1 cellular context compared by ENCODE assay signal in the genomic region with DNA sequence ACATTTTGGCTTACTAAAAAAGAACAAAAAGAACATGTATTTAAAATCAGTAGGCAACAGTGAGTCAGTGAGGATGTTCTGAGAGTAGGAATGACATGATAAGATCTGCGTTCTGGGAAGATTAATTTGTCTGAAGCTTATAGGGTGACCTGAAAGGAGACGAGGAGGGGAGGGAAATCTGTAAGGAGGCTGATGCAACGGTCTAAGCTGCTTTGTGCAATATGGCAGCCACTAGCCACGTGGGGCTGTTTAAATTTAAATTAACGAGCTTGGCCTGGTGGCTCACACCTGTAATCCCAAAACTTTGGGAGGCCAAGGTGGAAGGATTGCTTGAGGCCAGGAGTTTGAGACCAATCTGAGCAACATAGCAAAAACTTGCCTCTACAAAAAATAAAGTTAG.
TF ChIP-seq lines count a peak whose summit lies in the region.

No MANE protein-coding gene starts in this region.

TF ChIP-seq in GM23338, 12 proteins besides CTCF, POLR2A, EP300 and RAD21 (continued from another document):
- TF ChIP-seq, protein P1, sequence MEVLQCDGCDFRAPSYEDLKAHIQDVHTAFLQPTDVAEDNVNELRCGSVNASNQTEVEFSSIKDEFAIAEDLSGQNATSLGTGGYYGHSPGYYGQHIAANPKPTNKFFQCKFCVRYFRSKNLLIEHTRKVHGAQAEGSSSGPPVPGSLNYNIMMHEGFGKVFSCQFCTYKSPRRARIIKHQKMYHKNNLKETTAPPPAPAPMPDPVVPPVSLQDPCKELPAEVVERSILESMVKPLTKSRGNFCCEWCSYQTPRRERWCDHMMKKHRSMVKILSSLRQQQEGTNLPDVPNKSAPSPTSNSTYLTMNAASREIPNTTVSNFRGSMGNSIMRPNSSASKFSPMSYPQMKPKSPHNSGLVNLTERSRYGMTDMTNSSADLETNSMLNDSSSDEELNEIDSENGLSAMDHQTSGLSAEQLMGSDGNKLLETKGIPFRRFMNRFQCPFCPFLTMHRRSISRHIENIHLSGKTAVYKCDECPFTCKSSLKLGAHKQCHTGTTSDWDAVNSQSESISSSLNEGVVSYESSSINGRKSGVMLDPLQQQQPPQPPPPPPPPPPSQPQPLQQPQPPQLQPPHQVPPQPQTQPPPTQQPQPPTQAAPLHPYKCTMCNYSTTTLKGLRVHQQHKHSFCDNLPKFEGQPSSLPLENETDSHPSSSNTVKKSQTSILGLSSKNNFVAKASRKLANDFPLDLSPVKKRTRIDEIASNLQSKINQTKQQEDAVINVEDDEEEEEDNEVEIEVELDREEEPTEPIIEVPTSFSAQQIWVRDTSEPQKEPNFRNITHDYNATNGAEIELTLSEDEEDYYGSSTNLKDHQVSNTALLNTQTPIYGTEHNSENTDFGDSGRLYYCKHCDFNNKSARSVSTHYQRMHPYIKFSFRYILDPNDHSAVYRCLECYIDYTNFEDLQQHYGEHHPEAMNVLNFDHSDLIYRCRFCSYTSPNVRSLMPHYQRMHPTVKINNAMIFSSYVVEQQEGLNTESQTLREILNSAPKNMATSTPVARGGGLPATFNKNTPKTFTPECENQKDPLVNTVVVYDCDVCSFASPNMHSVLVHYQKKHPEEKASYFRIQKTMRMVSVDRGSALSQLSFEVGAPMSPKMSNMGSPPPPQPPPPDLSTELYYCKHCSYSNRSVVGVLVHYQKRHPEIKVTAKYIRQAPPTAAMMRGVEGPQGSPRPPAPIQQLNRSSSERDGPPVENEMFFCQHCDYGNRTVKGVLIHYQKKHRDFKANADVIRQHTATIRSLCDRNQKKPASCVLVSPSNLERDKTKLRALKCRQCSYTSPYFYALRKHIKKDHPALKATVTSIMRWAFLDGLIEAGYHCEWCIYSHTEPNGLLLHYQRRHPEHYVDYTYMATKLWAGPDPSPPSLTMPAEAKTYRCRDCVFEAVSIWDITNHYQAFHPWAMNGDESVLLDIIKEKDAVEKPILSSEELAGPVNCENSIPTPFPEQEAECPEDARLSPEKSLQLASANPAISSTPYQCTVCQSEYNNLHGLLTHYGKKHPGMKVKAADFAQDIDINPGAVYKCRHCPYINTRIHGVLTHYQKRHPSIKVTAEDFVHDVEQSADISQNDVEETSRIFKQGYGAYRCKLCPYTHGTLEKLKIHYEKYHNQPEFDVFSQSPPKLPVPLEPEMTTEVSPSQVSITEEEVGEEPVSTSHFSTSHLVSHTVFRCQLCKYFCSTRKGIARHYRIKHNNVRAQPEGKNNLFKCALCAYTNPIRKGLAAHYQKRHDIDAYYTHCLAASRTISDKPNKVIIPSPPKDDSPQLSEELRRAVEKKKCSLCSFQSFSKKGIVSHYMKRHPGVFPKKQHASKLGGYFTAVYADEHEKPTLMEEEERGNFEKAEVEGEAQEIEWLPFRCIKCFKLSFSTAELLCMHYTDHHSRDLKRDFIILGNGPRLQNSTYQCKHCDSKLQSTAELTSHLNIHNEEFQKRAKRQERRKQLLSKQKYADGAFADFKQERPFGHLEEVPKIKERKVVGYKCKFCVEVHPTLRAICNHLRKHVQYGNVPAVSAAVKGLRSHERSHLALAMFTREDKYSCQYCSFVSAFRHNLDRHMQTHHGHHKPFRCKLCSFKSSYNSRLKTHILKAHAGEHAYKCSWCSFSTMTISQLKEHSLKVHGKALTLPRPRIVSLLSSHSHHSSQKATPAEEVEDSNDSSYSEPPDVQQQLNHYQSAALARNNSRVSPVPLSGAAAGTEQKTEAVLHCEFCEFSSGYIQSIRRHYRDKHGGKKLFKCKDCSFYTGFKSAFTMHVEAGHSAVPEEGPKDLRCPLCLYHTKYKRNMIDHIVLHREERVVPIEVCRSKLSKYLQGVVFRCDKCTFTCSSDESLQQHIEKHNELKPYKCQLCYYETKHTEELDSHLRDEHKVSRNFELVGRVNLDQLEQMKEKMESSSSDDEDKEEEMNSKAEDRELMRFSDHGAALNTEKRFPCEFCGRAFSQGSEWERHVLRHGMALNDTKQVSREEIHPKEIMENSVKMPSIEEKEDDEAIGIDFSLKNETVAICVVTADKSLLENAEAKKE (CRISPR knock-in tag; IDR thresholded peaks at IDR 0.05): no peak
- no peak for TF ChIP-seq STAT1 (IDR thresholded peaks at IDR 0.05; ENCODE audit: unreplicated experiment)
- TF ChIP-seq, protein P2, sequence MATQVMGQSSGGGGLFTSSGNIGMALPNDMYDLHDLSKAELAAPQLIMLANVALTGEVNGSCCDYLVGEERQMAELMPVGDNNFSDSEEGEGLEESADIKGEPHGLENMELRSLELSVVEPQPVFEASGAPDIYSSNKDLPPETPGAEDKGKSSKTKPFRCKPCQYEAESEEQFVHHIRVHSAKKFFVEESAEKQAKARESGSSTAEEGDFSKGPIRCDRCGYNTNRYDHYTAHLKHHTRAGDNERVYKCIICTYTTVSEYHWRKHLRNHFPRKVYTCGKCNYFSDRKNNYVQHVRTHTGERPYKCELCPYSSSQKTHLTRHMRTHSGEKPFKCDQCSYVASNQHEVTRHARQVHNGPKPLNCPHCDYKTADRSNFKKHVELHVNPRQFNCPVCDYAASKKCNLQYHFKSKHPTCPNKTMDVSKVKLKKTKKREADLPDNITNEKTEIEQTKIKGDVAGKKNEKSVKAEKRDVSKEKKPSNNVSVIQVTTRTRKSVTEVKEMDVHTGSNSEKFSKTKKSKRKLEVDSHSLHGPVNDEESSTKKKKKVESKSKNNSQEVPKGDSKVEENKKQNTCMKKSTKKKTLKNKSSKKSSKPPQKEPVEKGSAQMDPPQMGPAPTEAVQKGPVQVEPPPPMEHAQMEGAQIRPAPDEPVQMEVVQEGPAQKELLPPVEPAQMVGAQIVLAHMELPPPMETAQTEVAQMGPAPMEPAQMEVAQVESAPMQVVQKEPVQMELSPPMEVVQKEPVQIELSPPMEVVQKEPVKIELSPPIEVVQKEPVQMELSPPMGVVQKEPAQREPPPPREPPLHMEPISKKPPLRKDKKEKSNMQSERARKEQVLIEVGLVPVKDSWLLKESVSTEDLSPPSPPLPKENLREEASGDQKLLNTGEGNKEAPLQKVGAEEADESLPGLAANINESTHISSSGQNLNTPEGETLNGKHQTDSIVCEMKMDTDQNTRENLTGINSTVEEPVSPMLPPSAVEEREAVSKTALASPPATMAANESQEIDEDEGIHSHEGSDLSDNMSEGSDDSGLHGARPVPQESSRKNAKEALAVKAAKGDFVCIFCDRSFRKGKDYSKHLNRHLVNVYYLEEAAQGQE (IDR thresholded peaks at IDR 0.05; ENCODE audit: unreplicated experiment): no peak
- TF ChIP-seq ZNF114 (CRISPR knock-in tag; IDR thresholded peaks at IDR 0.05): no peak
- no peak for TF ChIP-seq CREB1 (CRISPR knock-in tag; IDR thresholded peaks at IDR 0.05; ENCODE audit: low read depth)
- TF ChIP-seq EZH2 (IDR thresholded peaks at IDR 0.05; ENCODE audit: low read depth, unreplicated experiment): no peak
TF ChIP-seq in GM23338: peak in this region for 0.
